In the genomic region with DNA sequence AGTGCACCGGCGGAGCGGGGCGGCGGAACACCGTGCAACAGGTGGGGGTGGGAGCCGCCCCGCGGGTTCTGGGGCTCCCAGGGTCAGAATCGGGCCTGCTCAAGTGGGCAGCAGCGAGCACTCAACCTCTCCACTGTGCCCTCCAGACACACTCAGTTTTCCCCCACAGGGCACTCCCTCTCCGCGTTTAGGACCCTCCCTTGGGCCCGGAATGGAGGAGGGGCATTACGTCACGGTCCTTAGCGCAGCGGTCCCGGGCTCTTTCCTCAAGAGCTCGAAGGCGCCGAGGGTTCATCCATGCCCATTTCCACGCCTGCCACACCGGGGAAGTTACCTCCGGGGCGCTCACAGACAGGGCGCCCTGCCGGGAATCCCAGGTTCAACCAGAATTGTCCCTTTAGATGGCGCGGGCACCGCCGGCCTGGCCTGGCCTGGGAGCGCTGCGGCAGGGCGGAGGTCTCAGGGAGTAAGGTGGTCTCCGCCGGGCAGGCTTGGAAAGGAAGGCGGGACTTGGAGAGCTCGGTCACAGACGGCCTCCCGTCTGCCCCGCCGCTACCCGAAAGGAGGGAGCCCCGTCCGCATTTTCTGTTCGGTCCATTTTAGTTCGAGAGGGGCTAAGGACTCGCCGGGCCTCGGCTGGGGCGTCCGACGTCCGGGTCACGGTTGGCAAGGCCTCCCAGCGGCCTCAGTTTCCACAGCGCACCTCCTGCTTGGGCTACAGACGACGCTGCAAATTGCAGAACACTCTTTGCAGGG, we compare ENCODE assay signal across 10 cellular contexts. TPM values are rescaled to one million over a fixed set of nuclear protein-coding genes. Genes with fewer than 3 reads are reported as not detected.
DNase-seq lines count a peak whose midpoint lies in the region; ATAC-seq and TF ChIP-seq lines count a peak whose summit lies in the region.
"Had no signal": no experiment of that assay in that cellular context is flagged by ENCODE, and none has a peak within 500 bp of the region (broad histone marks: within the 10 kb centered on the region; RNA-seq: fewer than 3 reads in every experiment).

No MANE protein-coding gene starts in this region.

- no peaks in the 10 kb centered on the region for H3K36me3 Mint-ChIP-seq in naive thymus-derived CD4-positive, alpha-beta T cell

- H3K4me3 ChIP-seq in AG04449 (ENCODE audit: low read depth, low read length) (peak overlapping the region; percentile 8; the same call in 1 of the 2 replicates), HUES6 (ENCODE audit: low read depth, low read length) (peak overlapping the region; percentile 59), choroid plexus epithelial cell (ENCODE audit: low read depth, low read length) (peak overlapping the region; percentile 22)
- H3K4me3 ChIP-seq in naive thymus-derived CD4-positive, alpha-beta T cell (ENCODE audit: low read length), result peak overlapping the region; percentile 63

- POLR2A ChIA-PET in AG04449 (lab: Yijun Ruan, JAX), result no interaction called here
- POLR2A ChIA-PET in naive thymus-derived CD4-positive, alpha-beta T cell (lab: Charles Lee), result no interaction called here

- H3K27me3 Mint-ChIP-seq in naive thymus-derived CD4-positive, alpha-beta T cell, result peaks cover 47 to 85% (median 51%) of the 10 kb centered on the region in 5 donors

- peak overlapping the region in 1 of 9 donors; percentile 12 for H3K27ac Mint-ChIP-seq in naive thymus-derived CD4-positive, alpha-beta T cell

- peak overlapping the region; percentile 76 to 92 (median 84) for H3K4me3 Mint-ChIP-seq in naive thymus-derived CD4-positive, alpha-beta T cell

- no peak overlapping the region for H3K27ac ChIP-seq in HUES6 (ENCODE audit: low read depth, low read length)
- H3K27ac ChIP-seq in naive thymus-derived CD4-positive, alpha-beta T cell (ENCODE audit: low read depth, low read length), result no peak overlapping the region

- peaks cover 0 to 4% (median 0%) of the 10 kb centered on the region in 11 donors for H3K9me3 Mint-ChIP-seq in naive thymus-derived CD4-positive, alpha-beta T cell

- CTCF ChIA-PET in AG04449 (lab: Yijun Ruan, JAX), result interaction anchor here (1.5 to 5.7 kb wide), 4 partner anchors 328 to 378 kb away, joined by 4 to 149 read pairs (median 34); no protein-coding TSS in a partner anchor
- CTCF ChIA-PET in naive thymus-derived CD4-positive, alpha-beta T cell (lab: Charles Lee), result interaction anchor here (0.5 to 4.0 kb wide), 5 partner anchors 333 to 888 kb away, joined by 5 to 56 read pairs (median 8); no protein-coding TSS in a partner anchor

- no peak for ATAC-seq in naive thymus-derived CD4-positive, alpha-beta T cell
- no peak for ATAC-seq in HG03457 (IDR thresholded peaks at IDR 0.05; ENCODE audit: unreplicated experiment)
- no peak for ATAC-seq in HG02938 (IDR thresholded peaks at IDR 0.05; ENCODE audit: unreplicated experiment)

- peaks cover 41% of the 10 kb centered on the region for H3K4me1 ChIP-seq in HUES6 (ENCODE audit: control insufficient read depth, insufficient read depth, low read length)
- peaks cover 37 to 39% of the 10 kb centered on the region in 2 donors for H3K4me1 ChIP-seq in naive thymus-derived CD4-positive, alpha-beta T cell (ENCODE audit: control insufficient read depth in 2 of 2, insufficient read depth in 2 of 2, low read length in 2 of 2)

- peaks cover 94% of the 10 kb centered on the region for H3K27me3 ChIP-seq in HUES6 (ENCODE audit: control insufficient read depth, insufficient read depth, low read length)
- peaks cover 0 to 29% of the 10 kb centered on the region in 2 donors for H3K27me3 ChIP-seq in naive thymus-derived CD4-positive, alpha-beta T cell (ENCODE audit: control insufficient read depth in 2 of 2, insufficient read depth in 2 of 2, low read length in 2 of 2)

- H3K9ac ChIP-seq in HUES6 (ENCODE audit: low read length), result peak overlapping the region; percentile 50

- DNase-seq in AG04449 (ENCODE audit: low read depth, low spot score), result no peak
- no peak for DNase-seq in choroid plexus epithelial cell (ENCODE audit: low read depth)
- DNase-seq in naive thymus-derived CD4-positive, alpha-beta T cell, result peak in 1 of 9 donors; percentile 15
- no peak for DNase-seq in DMS79 treated with DMSO at 0.1 percent for 48 hours (lab: John Stamatoyannopoulos, UW)
- DNase-seq in LoVo (ENCODE audit: low spot score), result no peak

- no peaks in the 10 kb centered on the region for H3K9me3 ChIP-seq in HUES6 (ENCODE audit: control insufficient read depth, insufficient read depth, low read depth, low read length)
- H3K9me3 ChIP-seq in naive thymus-derived CD4-positive, alpha-beta T cell (ENCODE audit: control insufficient read depth in 2 of 3, low read length in 3 of 3), result no peaks in the 10 kb centered on the region

- no peaks in the 10 kb centered on the region for H3K36me3 ChIP-seq in HUES6 (ENCODE audit: control insufficient read depth, insufficient read depth, low read length)
- H3K36me3 ChIP-seq in naive thymus-derived CD4-positive, alpha-beta T cell (ENCODE audit: control insufficient read depth in 2 of 3, insufficient read depth in 3 of 3, low read length in 3 of 3), result no peaks in the 10 kb centered on the region

- H3K4me1 Mint-ChIP-seq in naive thymus-derived CD4-positive, alpha-beta T cell, result peaks cover 22 to 75% (median 40%) of the 10 kb centered on the region in 7 donors

- intact Hi-C loops in naive thymus-derived CD4-positive, alpha-beta T cell (cut with micrococcal nuclease), result loop anchor here (5.0 to 10.0 kb wide), 6 partner anchors 52 to 1132 kb away; a partner anchor contains a TSS

- TF ChIP-seq CTCF in AG04449 (IDR thresholded peaks at IDR 0.05; ENCODE audit: insufficient read depth, low read length, missing control alignments) (no peak), choroid plexus epithelial cell (conservative IDR thresholded peaks at IDR 0.05; ENCODE audit: low read depth, low read length) (no peak)

RNA-seq across cellular contexts. Expression of a gene that starts 5.1 kb away (rescaled TPM):
- not detected for total RNA-seq in naive thymus-derived CD4-positive, alpha-beta T cell
- not detected for polyA plus RNA-seq in naive thymus-derived CD4-positive, alpha-beta T cell
- total RNA-seq: M059J had no signal
- polyA plus RNA-seq: adipose tissue had no signal

RNA-seq across cellular contexts. Expression of a gene that starts 9.5 kb away (rescaled TPM):
- 1 to 10 TPM in 2 of 5 experiments, under 1 TPM in 3; 0.34 to 2.4 (median 0.62) TPM for total RNA-seq in naive thymus-derived CD4-positive, alpha-beta T cell
- not detected for polyA plus RNA-seq in naive thymus-derived CD4-positive, alpha-beta T cell

Comparison
In these comparisons a context has a peak if more than half of its experiments do, and no peak if none do; other contexts are left out.
1. H3K4me3 ChIP-seq: peak in every context shown above with its lines; median percentile 63 in naive thymus-derived CD4-positive, alpha-beta T cell; 59 in HUES6; 22 in choroid plexus epithelial cell; 8 in AG04449.